Comparison of ENCODE assay signal across 30 cellular contexts in the genomic region with DNA sequence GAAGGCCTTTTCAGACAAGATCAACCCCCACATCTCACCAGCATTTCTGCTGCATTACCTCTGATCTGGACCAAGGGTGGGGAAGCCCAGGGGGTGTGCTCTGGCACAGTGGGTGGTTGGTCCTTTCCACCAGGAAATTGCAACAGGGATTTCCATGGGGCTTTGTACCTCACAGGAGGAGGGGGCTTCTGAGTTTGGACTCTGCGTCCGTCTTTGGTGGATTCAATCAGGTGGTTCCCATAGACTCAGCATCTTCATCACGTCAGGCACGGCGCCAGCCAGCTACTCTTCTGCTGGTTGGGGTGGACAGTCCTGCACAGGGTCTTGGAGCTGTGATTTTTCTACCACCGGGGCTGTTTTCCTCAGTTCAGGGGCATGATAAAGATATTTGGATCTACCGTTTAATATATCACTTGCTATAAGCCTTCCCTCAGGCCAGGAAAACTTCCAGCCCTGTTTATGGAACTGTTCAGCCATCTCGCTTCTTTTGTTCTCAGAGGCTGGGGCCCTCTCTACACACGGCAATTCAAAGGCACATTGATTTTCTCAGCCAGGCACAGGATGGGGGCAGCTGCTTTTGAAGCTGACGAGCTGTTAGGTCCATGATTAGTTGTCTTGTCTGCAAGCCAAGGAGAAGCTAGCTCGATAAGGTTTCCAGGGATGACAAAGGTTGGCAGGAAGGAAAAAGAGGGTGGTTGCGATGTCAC.
DNase-seq lines count a peak whose midpoint lies in the region; ATAC-seq, FAIRE-seq and TF ChIP-seq lines count a peak whose summit lies in the region.
"Had no signal": no experiment of that assay in that cellular context is flagged by ENCODE, and none has a peak within 500 bp of the region (broad histone marks: within the 10 kb centered on the region; RNA-seq: fewer than 3 reads in every experiment).

No MANE protein-coding gene starts in this region.

- H3K27ac ChIP-seq in AG04450 (ENCODE audit: low read depth, low read length), result peak overlapping the region; percentile 39
- H3K27ac ChIP-seq in astrocyte (ENCODE audit: low read depth, low read length), result peak overlapping the region; percentile 31
- H3K27ac ChIP-seq in mesenchymal stem cell (ENCODE audit: low read length, poor library complexity, severe bottlenecking), result no peak overlapping the region
- H3K27ac ChIP-seq: hepatocyte, Peyer's patch, tibial artery had no signal

- H3K9me3 Mint-ChIP-seq in astrocyte (ENCODE audit: unreplicated experiment), result peaks cover 2% of the 10 kb centered on the region
- H3K9me3 Mint-ChIP-seq in activated CD4-positive, alpha-beta memory T cell treated with anti-CD3 and anti-CD28 coated beads, Interleukin-2, amount 10 ng/mL, durations not matched to agents 7 days and 5 days, result no peaks in the 10 kb centered on the region
- H3K9me3 Mint-ChIP-seq: activated naive CD4-positive, alpha-beta T cell treated with anti-CD3 and anti-CD28 coated beads, Interleukin-2, amount 10 ng/mL, durations not matched to agents 7 days and 5 days; dendritic cell treated with granulocyte-macrophage colony-stimulating factor and Interleukin-4, amounts not matched to agents 40 ng/mL and 50 ng/mL, for 4 days; endodermal cell had no signal

- no peak overlapping the region for H2BK5ac ChIP-seq in mesenchymal stem cell (ENCODE audit: low read depth, low read length, poor library complexity, severe bottlenecking)

- H3K9me3 ChIP-seq in AG04450 (ENCODE audit: control insufficient read depth, insufficient read depth, low read length) (peaks cover 3% of the 10 kb centered on the region), astrocyte (ENCODE audit: insufficient read depth, low read depth, low read length) (no peaks in the 10 kb centered on the region), mesenchymal stem cell (ENCODE audit: control insufficient read depth, low read length) (no peaks in the 10 kb centered on the region)
- H3K9me3 ChIP-seq: Peyer's patch, tibial artery had no signal

- H2AK5ac ChIP-seq in mesenchymal stem cell (ENCODE audit: low read length, severe bottlenecking), result peak overlapping the region; percentile 49

- no peak for ATAC-seq in stimulated activated naive CD8-positive, alpha-beta T cell treated with anti-CD3 and anti-CD28 coated beads, Interleukin-15, Interleukin-2, amounts not matched to agents 100 U/mL and 50 U/mL, for 24 hours
- ATAC-seq in HG03039 (IDR thresholded peaks at IDR 0.05; ENCODE audit: unreplicated experiment) (no peak), HG03097 (IDR thresholded peaks at IDR 0.05; ENCODE audit: low FRiP score, unreplicated experiment) (no peak)
- ATAC-seq: esophagus mucosa, left cardiac atrium had no signal

- WGBS in mesenchymal stem cell, result 90% methylated on average over 12 of the region's 12 CpGs

- H3K4me3 ChIP-seq in AG04450 (ENCODE audit: low read depth, low read length) (no peak overlapping the region), astrocyte (ENCODE audit: insufficient read depth, low read depth, low read length) (no peak overlapping the region), mesenchymal stem cell (ENCODE audit: insufficient read depth in 1 of 2, low read depth in 1 of 2, low read length in 2 of 2) (no peak overlapping the region)
- H3K4me3 ChIP-seq: hepatocyte, Peyer's patch, tibial artery had no signal

- H4K8ac ChIP-seq in mesenchymal stem cell (ENCODE audit: low read length), result no peak overlapping the region

- no peak overlapping the region for H3K4ac ChIP-seq in mesenchymal stem cell (ENCODE audit: low read depth in 1 of 2, low read length in 2 of 2)

- FAIRE-seq in astrocyte (lab: Jason Lieb, UNC), result no peak
- FAIRE-seq: A204.1, bronchial epithelial cell, frontal cortex, small intestine had no signal

- peaks cover 11% of the 10 kb centered on the region for H3K4me1 Mint-ChIP-seq in astrocyte (ENCODE audit: low read depth, unreplicated experiment)
- H3K4me1 Mint-ChIP-seq in activated CD4-positive, alpha-beta memory T cell treated with anti-CD3 and anti-CD28 coated beads, Interleukin-2, amount 10 ng/mL, durations not matched to agents 7 days and 5 days, result no peaks in the 10 kb centered on the region
- H3K4me1 Mint-ChIP-seq: activated naive CD4-positive, alpha-beta T cell treated with anti-CD3 and anti-CD28 coated beads, Interleukin-2, amount 10 ng/mL, durations not matched to agents 7 days and 5 days; CD4-positive, alpha-beta memory T cell; endodermal cell had no signal

- no peak overlapping the region for H2BK120ac ChIP-seq in mesenchymal stem cell (ENCODE audit: low read depth, low read length)

- H3K36me3 ChIP-seq in astrocyte (ENCODE audit: insufficient read depth, low read length) (no peaks in the 10 kb centered on the region), mesenchymal stem cell (ENCODE audit: control insufficient read depth in 1 of 2, insufficient read depth in 2 of 2, low read depth in 1 of 2, low read length in 2 of 2) (peaks cover 0 to 2% of the 10 kb centered on the region in 2 experiments)
- H3K36me3 ChIP-seq: Peyer's patch, tibial artery had no signal

- no peak overlapping the region for H2BK15ac ChIP-seq in mesenchymal stem cell (ENCODE audit: low read depth, poor library complexity, severe bottlenecking)

- no peak overlapping the region for H4K91ac ChIP-seq in mesenchymal stem cell (ENCODE audit: low read length)

- no peaks in the 10 kb centered on the region for H3K79me1 ChIP-seq in mesenchymal stem cell (replicated peaks; ENCODE audit: low read length, poor library complexity, severe bottlenecking)

- H2AFZ ChIP-seq in astrocyte (ENCODE audit: low read depth, low read length), result peak overlapping the region; percentile 51
- no peak overlapping the region for H2AFZ ChIP-seq in mesenchymal stem cell (ENCODE audit: low read depth, low read length)
- H2AFZ ChIP-seq: hepatocyte had no signal

- H3K4me3 Mint-ChIP-seq in astrocyte (ENCODE audit: unreplicated experiment), result no peak overlapping the region
- no peak overlapping the region for H3K4me3 Mint-ChIP-seq in activated CD4-positive, alpha-beta memory T cell treated with anti-CD3 and anti-CD28 coated beads, Interleukin-2, amount 10 ng/mL, durations not matched to agents 7 days and 5 days
- H3K4me3 Mint-ChIP-seq: activated naive CD4-positive, alpha-beta T cell treated with anti-CD3 and anti-CD28 coated beads, Interleukin-2, amount 10 ng/mL, durations not matched to agents 7 days and 5 days; CD4-positive, alpha-beta memory T cell; dendritic cell treated with granulocyte-macrophage colony-stimulating factor and Interleukin-4, amounts not matched to agents 40 ng/mL and 50 ng/mL, for 4 days; endodermal cell had no signal

- H3K14ac ChIP-seq in mesenchymal stem cell (ENCODE audit: low read length in 2 of 2), result no peak overlapping the region

- POLR2A ChIA-PET in AG04450 (lab: Yijun Ruan, JAX), result interaction anchor here (0.6 to 1.7 kb wide), 4 partner anchors 12 to 47 kb away, joined by 3 to 7 read pairs (median 4); no protein-coding TSS in a partner anchor
- POLR2A ChIA-PET in activated CD4-positive, alpha-beta memory T cell treated with anti-CD3 and anti-CD28 coated beads, Interleukin-2, amount 10 ng/mL, durations not matched to agents 7 days and 5 days (lab: Charles Lee), result no interaction called here

- no peak overlapping the region for H3K27ac Mint-ChIP-seq in astrocyte (ENCODE audit: unreplicated experiment)
- H3K27ac Mint-ChIP-seq in activated CD4-positive, alpha-beta memory T cell treated with anti-CD3 and anti-CD28 coated beads, Interleukin-2, amount 10 ng/mL, durations not matched to agents 7 days and 5 days, result no peak overlapping the region
- H3K27ac Mint-ChIP-seq: activated naive CD4-positive, alpha-beta T cell treated with anti-CD3 and anti-CD28 coated beads, Interleukin-2, amount 10 ng/mL, durations not matched to agents 7 days and 5 days; CD4-positive, alpha-beta memory T cell; dendritic cell treated with granulocyte-macrophage colony-stimulating factor and Interleukin-4, amounts not matched to agents 40 ng/mL and 50 ng/mL, for 4 days; endodermal cell had no signal

- TF ChIP-seq CTCF in AG04450 (IDR thresholded peaks at IDR 0.05; ENCODE audit: low read depth, low read length) (no peak), astrocyte (IDR thresholded peaks at IDR 0.05; ENCODE audit: insufficient read depth, low read depth, low read length) (no peak)

- peak overlapping the region in 1 of 2 experiments; percentile 44 for H3K18ac ChIP-seq in mesenchymal stem cell (ENCODE audit: low read depth in 1 of 2, low read length in 2 of 2)

- DNase-seq in AG04450 (ENCODE audit: low read depth, low spot score) (no peak), NCI-H146 (lab: John Stamatoyannopoulos, UW) (peak; percentile 88), astrocyte (ENCODE audit: low read depth) (no peak), mesenchymal stem cell (no peak)
- no peak for DNase-seq in stimulated activated naive CD8-positive, alpha-beta T cell treated with anti-CD3 and anti-CD28 coated beads, Interleukin-15, Interleukin-2, amounts not matched to agents 100 U/mL and 50 U/mL, for 24 hours
- DNase-seq in activated CD4-positive, alpha-beta memory T cell treated with anti-CD3 and anti-CD28 coated beads, Interleukin-2, amount 10 ng/mL, durations not matched to agents 7 days and 5 days, result no peak
- DNase-seq: activated CD4-positive, alpha-beta T cell treated with anti-CD3 and anti-CD28 coated beads, Interleukin-2, amount 50 U/mL, for 48 hours; activated CD4-positive, CD25-positive, alpha-beta regulatory T cell; activated CD8-positive, alpha-beta memory T cell treated with anti-CD3 and anti-CD28 coated beads, Interleukin-2, amount 50 U/mL, for 48 hours; activated naive CD4-positive, alpha-beta T cell treated with anti-CD3 and anti-CD28 coated beads, Interleukin-2, amount 10 ng/mL, durations not matched to agents 7 days and 5 days; amniotic stem cell; CD4-positive, alpha-beta memory T cell; DMS 273 treated with DMSO at 0.1 percent for 48 hours; endodermal cell; left cardiac atrium; NCI-H1105 treated with DMSO at 0.1 percent for 48 hours; NCI-H524 treated with DMSO at 0.1 percent for 48 hours; Peyer's patch; SIG-M5; small intestine; stimulated activated CD4-positive, alpha-beta T cell treated with anti-CD3 and anti-CD28 coated beads, Interleukin-1b, Interleukin-23, amount 100 ng/mL, for 48 hours; tibial artery had no signal

- no peaks in the 10 kb centered on the region for H3K79me2 ChIP-seq in astrocyte (ENCODE audit: insufficient read depth, low read length)
- H3K79me2 ChIP-seq: hepatocyte had no signal

- H3K23ac ChIP-seq in mesenchymal stem cell (ENCODE audit: low read length in 2 of 2), result no peak overlapping the region

- CTCF ChIA-PET in AG04450 (lab: Charles Lee), result interaction anchor here (0.9 kb wide), 1 partner anchor 45 kb away, joined by 3 read pairs; no protein-coding TSS in a partner anchor
- CTCF ChIA-PET in activated CD4-positive, alpha-beta memory T cell treated with anti-CD3 and anti-CD28 coated beads, Interleukin-2, amount 10 ng/mL, durations not matched to agents 7 days and 5 days (lab: Charles Lee), result no interaction called here

- no peak overlapping the region for H2BK12ac ChIP-seq in mesenchymal stem cell (ENCODE audit: low read length in 2 of 2)

- H3K36me3 Mint-ChIP-seq in astrocyte (ENCODE audit: low read depth, unreplicated experiment), result no peaks in the 10 kb centered on the region
- H3K36me3 Mint-ChIP-seq in activated CD4-positive, alpha-beta memory T cell treated with anti-CD3 and anti-CD28 coated beads, Interleukin-2, amount 10 ng/mL, durations not matched to agents 7 days and 5 days (ENCODE audit: low read depth), result no peaks in the 10 kb centered on the region
- H3K36me3 Mint-ChIP-seq: activated naive CD4-positive, alpha-beta T cell treated with anti-CD3 and anti-CD28 coated beads, Interleukin-2, amount 10 ng/mL, durations not matched to agents 7 days and 5 days; CD4-positive, alpha-beta memory T cell had no signal

- H3K27me3 ChIP-seq in AG04450 (ENCODE audit: control insufficient read depth, insufficient read depth, low read length) (no peaks in the 10 kb centered on the region), astrocyte (ENCODE audit: insufficient read depth, low read length) (no peaks in the 10 kb centered on the region), mesenchymal stem cell (ENCODE audit: control insufficient read depth in 1 of 2, insufficient read depth in 1 of 2, low read length in 2 of 2) (peaks cover 0 to 6% of the 10 kb centered on the region in 2 experiments)
- H3K27me3 ChIP-seq: hepatocyte, Peyer's patch had no signal

- H3K4me1 ChIP-seq in astrocyte (ENCODE audit: insufficient read depth, low read length), result peaks cover 27% of the 10 kb centered on the region
- H3K4me1 ChIP-seq in mesenchymal stem cell (ENCODE audit: control insufficient read depth, insufficient read depth, low read depth, low read length), result peaks cover 21% of the 10 kb centered on the region
- H3K4me1 ChIP-seq: Peyer's patch, tibial artery had no signal

- H3K9ac ChIP-seq in astrocyte (ENCODE audit: low read length) (no peak overlapping the region), mesenchymal stem cell (ENCODE audit: low read length) (peak overlapping the region; percentile 30)

- H3K27me3 Mint-ChIP-seq in astrocyte (ENCODE audit: low read depth, unreplicated experiment), result peaks cover 2% of the 10 kb centered on the region
- H3K27me3 Mint-ChIP-seq in activated CD4-positive, alpha-beta memory T cell treated with anti-CD3 and anti-CD28 coated beads, Interleukin-2, amount 10 ng/mL, durations not matched to agents 7 days and 5 days, result peaks cover 3% of the 10 kb centered on the region

- H4K20me1 ChIP-seq in astrocyte (ENCODE audit: insufficient read depth, low read length), result no peaks in the 10 kb centered on the region

- peak overlapping the region; percentile 18 for H3K4me2 ChIP-seq in astrocyte (ENCODE audit: low read length)
- no peak overlapping the region for H3K4me2 ChIP-seq in mesenchymal stem cell (ENCODE audit: low read length, poor library complexity, severe bottlenecking)
- H3K4me2 ChIP-seq: hepatocyte had no signal
